ENCODE assay signal across 8 cellular contexts in genomic region chr16:88505405-88506082, GRCh38. TPM values are rescaled to one million over a fixed set of nuclear protein-coding genes. Genes with fewer than 3 reads are reported as not detected.
DNase-seq lines count a peak whose midpoint lies in the region; ATAC-seq, FAIRE-seq and TF ChIP-seq lines count a peak whose summit lies in the region.

No MANE protein-coding gene starts in this region.

- H3K4me2 ChIP-seq in A549, result no peak overlapping the region

- TF ChIP-seq CTCF in A549 (IDR thresholded peaks at IDR 0.05) (peak; percentile 54), HFFc6 (IDR thresholded peaks at IDR 0.05) (peak; percentile 47)

- CTCF ChIA-PET in A549 (lab: Yijun Ruan, JAX), result interaction anchor here (0.6 to 2.9 kb wide), 8 partner anchors 10 to 1105 kb away, joined by 3 to 8 read pairs (median 4); no protein-coding TSS in a partner anchor

- DNase-seq in A549 (ENCODE audit: low read depth in 1 of 2, low spot score in 1 of 2), result peak; percentile 69 to 75
- no peak for DNase-seq in HFFc6
- peak; percentile 90 to 91 for DNase-seq in SHP77 (lab: John Stamatoyannopoulos, UW)
- peak; percentile 69 for DNase-seq in left kidney (ENCODE audit: low read depth, low spot score)
- peak; percentile 20 to 43 for DNase-seq in stimulated activated CD8-positive, alpha-beta memory T cell treated with anti-CD3 and anti-CD28 coated beads, Interleukin-2, amount 100 ng/mL, for 1 hour (ENCODE audit: low read depth in 2 of 2)

- no peak overlapping the region for H3K27ac ChIP-seq in A549

- 19% methylated on average over 8 of the region's 22 CpGs for WGBS in A549 (ENCODE audit: missing lambda C conversion rate)

- H3K27me3 Mint-ChIP-seq in HFFc6 (ENCODE audit: insufficient read depth), result peaks cover 3% of the 10 kb centered on the region
- H3K27me3 Mint-ChIP-seq in activated naive CD4-positive, alpha-beta T cell treated with anti-CD3 and anti-CD28 coated beads, Interleukin-2, amount 50 U/mL, for 24 hours, result no peaks in the 10 kb centered on the region

- H3K4me1 ChIP-seq in A549, result peaks cover 9% of the 10 kb centered on the region; the same call in 2 of the 3 replicates

- peak; percentile 27 to 69; a peak in 5 of 6 replicates for ATAC-seq in A549
- no peak for ATAC-seq in esophagus mucosa
- no peak for ATAC-seq in HG02798 (IDR thresholded peaks at IDR 0.05; ENCODE audit: poor library complexity, unreplicated experiment)

- no peak overlapping the region for H3K27ac Mint-ChIP-seq in HFFc6
- H3K27ac Mint-ChIP-seq in activated naive CD4-positive, alpha-beta T cell treated with anti-CD3 and anti-CD28 coated beads, Interleukin-2, amount 50 U/mL, for 24 hours, result peak overlapping the region; percentile 68

- no peak overlapping the region for H3K4me3 ChIP-seq in A549

- H3K9me3 ChIP-seq in A549, result no peaks in the 10 kb centered on the region

- no peak for FAIRE-seq in A549 (lab: Jason Lieb, UNC)

- H3K4me3 Mint-ChIP-seq in HFFc6, result no peak overlapping the region
- no peak overlapping the region for H3K4me3 Mint-ChIP-seq in activated naive CD4-positive, alpha-beta T cell treated with anti-CD3 and anti-CD28 coated beads, Interleukin-2, amount 50 U/mL, for 24 hours

- no peak for TF ChIP-seq POLR2A in A549 (IDR thresholded peaks at IDR 0.05; ENCODE audit: low read length)

- H3K4me1 Mint-ChIP-seq in HFFc6 (ENCODE audit: low read depth), result no peaks in the 10 kb centered on the region
- peaks cover 6% of the 10 kb centered on the region for H3K4me1 Mint-ChIP-seq in activated naive CD4-positive, alpha-beta T cell treated with anti-CD3 and anti-CD28 coated beads, Interleukin-2, amount 50 U/mL, for 24 hours

- peak; percentile 46 to 49 for TF ChIP-seq RAD21 in A549 (conservative IDR thresholded peaks at IDR 0.05 in 1 of 2, IDR thresholded peaks at IDR 0.05 in 1 of 2)

- no peaks in the 10 kb centered on the region for H3K9me3 Mint-ChIP-seq in HFFc6
- no peaks in the 10 kb centered on the region for H3K9me3 Mint-ChIP-seq in activated naive CD4-positive, alpha-beta T cell treated with anti-CD3 and anti-CD28 coated beads, Interleukin-2, amount 50 U/mL, for 24 hours

- H3K36me3 Mint-ChIP-seq in HFFc6 (ENCODE audit: low read depth), result no peaks in the 10 kb centered on the region
- no peaks in the 10 kb centered on the region for H3K36me3 Mint-ChIP-seq in activated naive CD4-positive, alpha-beta T cell treated with anti-CD3 and anti-CD28 coated beads, Interleukin-2, amount 50 U/mL, for 24 hours

- POLR2A ChIA-PET in A549 (lab: Yijun Ruan, JAX), result no interaction called here

- no peak for TF ChIP-seq EP300 in A549 (IDR thresholded peaks at IDR 0.05)

TF ChIP-seq in A549, 52 proteins besides CTCF, POLR2A, EP300 and RAD21:
- no peak for TF ChIP-seq ZFP36 (IDR thresholded peaks at IDR 0.05; ENCODE audit: borderline replicate concordance, partially characterized antibody)
- TF ChIP-seq SMC3 (IDR thresholded peaks at IDR 0.05), result peak; percentile 50; the same call in 2 of the 3 replicates
- TF ChIP-seq ZC3H11A (IDR thresholded peaks at IDR 0.05), result no peak
- no peak for TF ChIP-seq RFX5 (IDR thresholded peaks at IDR 0.05)
TF ChIP-seq in A549: peak in this region for 1.

RNA-seq across cellular contexts. Expression of gene ZFPM1, which starts 52.5 kb away (rescaled TPM):
- polyA plus RNA-seq in A549 (2011; rRNA removed) (0.28 and 0.36 TPM in 2 replicates), A549 (2017; fragmentation: RNase III; extraction: RNeasy Plus Mini Kit Qiagen cat#74134 plus additional on column Dnase treatment) (2.1 to 2.8 TPM (median 2.5 TPM) in 3 replicates)
- polyA plus RNA-seq in A549 (2012; cell fraction: cytosol; rRNA removed), result 2.0 and 2.9 TPM in 2 replicates
- polyA plus RNA-seq in A549 (2012; cell fraction: nucleus; rRNA removed), result 3.9 and 6.5 TPM in 2 replicates
- 0.68 and 0.79 TPM in 2 replicates for polyA minus RNA-seq in A549 (2011; rRNA and poly(A)+ RNA removed)
- 1 to 10 TPM; 4.5 to 6.4 (median 5.1) TPM for total RNA-seq in HFFc6 (2021; fragmentation: NEBNext Ultra II Directional; extraction: Animal tissue kit (Norgen Biotek cat#: 25700))
- 3.2 TPM for total RNA-seq in esophagus mucosa

Comparison
In these comparisons a context has a peak if more than half of its experiments do, and no peak if none do; other contexts are left out.
1. ATAC-seq: peak in A549 (2 of 2); none in esophagus mucosa (single experiment) and HG02798 (single experiment).